Comparison of ENCODE assay signal across 9 cellular contexts in genomic region chr15:90062729-90063684, GRCh38. TPM values are rescaled to one million over a fixed set of nuclear protein-coding genes. Genes with fewer than 3 reads are reported as not detected.
DNase-seq lines count a peak whose midpoint lies in the region; ATAC-seq and TF ChIP-seq lines count a peak whose summit lies in the region.
"Had no signal": no experiment of that assay in that cellular context is flagged by ENCODE, and none has a peak within 500 bp of the region (broad histone marks: within the 10 kb centered on the region; RNA-seq: fewer than 3 reads in every experiment).

No MANE protein-coding gene starts in this region.

- peak overlapping the region; percentile 88 for H3K4me2 ChIP-seq in BLaER1
- H3K4me2 ChIP-seq: smooth muscle cell had no signal

- peak overlapping the region; percentile 94 for H3K27ac ChIP-seq in BLaER1
- H3K27ac ChIP-seq in KOPT-K1 (ENCODE audit: low read depth, low read length, poor library complexity, severe bottlenecking) = peak overlapping the region; percentile 90
- H3K27ac ChIP-seq in dorsolateral prefrontal cortex = peak overlapping the region in 54 of 59 donors; percentile 21 to 87 (median 70)

- peaks cover 84% of the 10 kb centered on the region for H3K4me1 ChIP-seq in BLaER1

- no peaks in the 10 kb centered on the region for H3K9me3 Mint-ChIP-seq in nephron

- ATAC-seq in HG03520 (IDR thresholded peaks at IDR 0.05; ENCODE audit: unreplicated experiment) (no peak), GM21723 (IDR thresholded peaks at IDR 0.05; ENCODE audit: unreplicated experiment) (no peak), GM19455 (IDR thresholded peaks at IDR 0.05; ENCODE audit: unreplicated experiment) (no peak)

- H3K27me3 ChIP-seq in BLaER1 = no peaks in the 10 kb centered on the region
- H3K27me3 ChIP-seq in dorsolateral prefrontal cortex = no peaks in the 10 kb centered on the region

- H3K36me3 ChIP-seq in BLaER1 (peaks cover 15% of the 10 kb centered on the region), KOPT-K1 (ENCODE audit: insufficient read depth, low read length) (peaks cover 5% of the 10 kb centered on the region; the same call in 1 of the 2 replicates)

- peaks cover 35% of the 10 kb centered on the region for H3K4me1 Mint-ChIP-seq in nephron

- H3K4me3 Mint-ChIP-seq in nephron = peak overlapping the region in 1 of 3 experiments; percentile 50

- H4K20me1 ChIP-seq in BLaER1 = no peaks in the 10 kb centered on the region

- TF ChIP-seq CTCF in dorsolateral prefrontal cortex (IDR thresholded peaks at IDR 0.05 in 54 of 56, conservative IDR thresholded peaks at IDR 0.05 in 2 of 56; ENCODE audit: low read depth in 1 of 56, partially characterized antibody in 56 of 56) (no peak), nephron (IDR thresholded peaks at IDR 0.05; ENCODE audit: unreplicated experiment in 3 of 3) (no peak)

- H3K36me3 Mint-ChIP-seq in nephron (ENCODE audit: low read depth) = peaks cover 3% of the 10 kb centered on the region

- H3K27ac Mint-ChIP-seq in nephron = peak overlapping the region; percentile 87 to 96 (median 91)

- intact Hi-C loops in dorsolateral prefrontal cortex (cut with DNase I) = loop anchor here (5.0 to 10.0 kb wide), 2 partner anchors 58 to 61 kb away; partner anchors contain the start of gene ZNF710 (in 2 of the 2)

- DNase-seq in dorsolateral prefrontal cortex (no peak), SW 1271 (lab: John Stamatoyannopoulos, UW) (no peak)

- H3K9me3 ChIP-seq in BLaER1 (no peaks in the 10 kb centered on the region), KOPT-K1 (ENCODE audit: insufficient read depth, low read length, poor library complexity, severe bottlenecking) (no peaks in the 10 kb centered on the region)

- H3K9ac ChIP-seq in BLaER1 = peak overlapping the region; percentile 75

- peaks cover 3% of the 10 kb centered on the region for H3K27me3 Mint-ChIP-seq in nephron (ENCODE audit: low read depth)

- H3K4me3 ChIP-seq in BLaER1 (no peak overlapping the region), dorsolateral prefrontal cortex (no peak overlapping the region)
- H3K4me3 ChIP-seq: smooth muscle cell had no signal

RNA-seq across cellular contexts. Expression of gene IDH2, which starts 39.3 kb away (rescaled TPM):
- 100 to 1,000 TPM in 64 of 120 experiments, 10 to 100 TPM in 56; 40.2 to 175 (median 102) TPM for total RNA-seq in dorsolateral prefrontal cortex
